In genomic region chr9:113511047-113511521, GRCh38 we compare ENCODE assay signal across 12 cellular contexts. TPM values are rescaled to one million over a fixed set of nuclear protein-coding genes. Genes with fewer than 3 reads are reported as not detected.
DNase-seq lines count a peak whose midpoint lies in the region; ATAC-seq, FAIRE-seq and TF ChIP-seq lines count a peak whose summit lies in the region.
"Had no signal": no experiment of that assay in that cellular context is flagged by ENCODE, and none has a peak within 500 bp of the region (broad histone marks: within the 10 kb centered on the region; RNA-seq: fewer than 3 reads in every experiment).

No MANE protein-coding gene starts in this region.

- H3K4me1 ChIP-seq in Peyer's patch = peaks cover 0 to 56% (median 5%) of the 10 kb centered on the region in 4 donors

- H3K27ac Mint-ChIP-seq in progenitor cell of endocrine pancreas = peak overlapping the region; percentile 33

- peak; percentile 33 for FAIRE-seq in GM12891 (lab: Jason Lieb, UNC)

- DNase-seq in GM12891 (ENCODE audit: insufficient read length, low spot score) (no peak), Peyer's patch (peak in 2 of 3 donors; percentile 66 to 76), epithelial cell of proximal tubule (ENCODE audit: low read depth) (no peak), progenitor cell of endocrine pancreas (ENCODE audit: low spot score, unreplicated experiment) (no peak), NCI-H748 treated with DMSO at 0.1 percent for 48 hours (lab: John Stamatoyannopoulos, UW) (no peak)
- DNase-seq: cortex of kidney, naive B cell, NCI-H524 treated with DMSO at 0.1 percent for 48 hours, T-helper 1 cell, testis had no signal

- TF ChIP-seq POLR2A in GM12891 (IDR thresholded peaks at IDR 0.05; ENCODE audit: low read depth, low read length) (no peak), Peyer's patch (IDR thresholded peaks at IDR 0.05) (peak in 1 of 2 donors; percentile 38)

- H3K27me3 Mint-ChIP-seq in progenitor cell of endocrine pancreas = no peaks in the 10 kb centered on the region

- no peaks in the 10 kb centered on the region for H3K9me3 ChIP-seq in Peyer's patch
- H3K9me3 ChIP-seq: testis had no signal

- ATAC-seq in HG03460 (IDR thresholded peaks at IDR 0.05; ENCODE audit: unreplicated experiment) (no peak), HG03280 (IDR thresholded peaks at IDR 0.05; ENCODE audit: unreplicated experiment) (no peak)

- peak overlapping the region in 3 of 4 donors; percentile 55 to 89 (median 76) for H3K27ac ChIP-seq in Peyer's patch
- H3K27ac ChIP-seq: testis had no signal

- peaks cover 0 to 14% (median 0%) of the 10 kb centered on the region in 3 donors for H3K36me3 ChIP-seq in Peyer's patch

- no peaks in the 10 kb centered on the region for H3K27me3 ChIP-seq in Peyer's patch
- H3K27me3 ChIP-seq: testis had no signal

- H3K36me3 Mint-ChIP-seq in progenitor cell of endocrine pancreas (ENCODE audit: insufficient read depth) = peaks cover 14% of the 10 kb centered on the region
- H3K36me3 Mint-ChIP-seq: naive B cell had no signal

- H3K4me3 ChIP-seq in Peyer's patch = peak overlapping the region in 2 of 4 donors; percentile 30 to 41
- peak overlapping the region; percentile 28 for H3K4me3 ChIP-seq in epithelial cell of proximal tubule (ENCODE audit: low read depth, low read length)
- H3K4me3 ChIP-seq: testis had no signal

- H3K9me3 Mint-ChIP-seq in progenitor cell of endocrine pancreas (ENCODE audit: low read depth) = no peaks in the 10 kb centered on the region
- H3K9me3 Mint-ChIP-seq: naive B cell had no signal

- peaks cover 26% of the 10 kb centered on the region for H3K4me1 Mint-ChIP-seq in progenitor cell of endocrine pancreas (ENCODE audit: low read depth)

- TF ChIP-seq CTCF in Peyer's patch (IDR thresholded peaks at IDR 0.05) = no peak
- no peak for TF ChIP-seq CTCF in epithelial cell of proximal tubule (conservative IDR thresholded peaks at IDR 0.05; ENCODE audit: low read depth, low read length)
- no peak for TF ChIP-seq CTCF in progenitor cell of endocrine pancreas (IDR thresholded peaks at IDR 0.05; ENCODE audit: unreplicated experiment)

- no peak overlapping the region for H3K4me3 Mint-ChIP-seq in progenitor cell of endocrine pancreas (ENCODE audit: low read depth)
- H3K4me3 Mint-ChIP-seq: naive B cell had no signal

TF ChIP-seq in GM12891, 5 proteins besides CTCF, POLR2A, EP300 and RAD21:
- no peak for TF ChIP-seq POU2F2 (IDR thresholded peaks at IDR 0.05; ENCODE audit: low read depth, low read length)
- no peak for TF ChIP-seq TAF1 (IDR thresholded peaks at IDR 0.05; ENCODE audit: low read depth, low read length)
- no peak for TF ChIP-seq SPI1 (IDR thresholded peaks at IDR 0.05; ENCODE audit: low read depth, low read length)
- no peak for TF ChIP-seq PAX5 (IDR thresholded peaks at IDR 0.05; ENCODE audit: insufficient read depth, low read length, severe bottlenecking)
- TF ChIP-seq POLR2AphosphoS5 (IDR thresholded peaks at IDR 0.05; ENCODE audit: low read depth, low read length) = no peak

RNA-seq across cellular contexts. Expression of gene RGS3, which starts 47.6 kb away (rescaled TPM):
- 37.2 TPM for polyA plus RNA-seq in GM12891 (2012; ENCODE audit: low read depth, missing spikeins)
- total RNA-seq in Peyer's patch = 100 to 1,000 TPM in 2 of 4 donors, 10 to 100 TPM in 2; 55.3 to 113 (median 88.6) TPM
- total RNA-seq in epithelial cell of proximal tubule = 66.9 and 79.2 TPM in 2 replicates
- total RNA-seq in progenitor cell of endocrine pancreas = 39.3 and 44.2 TPM in 2 replicates

Comparison
In these comparisons a context has a peak if more than half of its experiments do, and no peak if none do; other contexts are left out.
1. DNase-seq: peak in Peyer's patch (2 of 3); none in GM12891 (single experiment), epithelial cell of proximal tubule (single experiment), progenitor cell of endocrine pancreas (single experiment) and NCI-H748 treated with DMSO at 0.1 percent for 48 hours (single experiment).